In genomic region chr12:3431685-3432084, GRCh38 we compare ENCODE assay signal across 21 cellular contexts. TPM values are rescaled to one million over a fixed set of nuclear protein-coding genes. Genes with fewer than 3 reads are reported as not detected.
DNase-seq lines count a peak whose midpoint lies in the region; ATAC-seq and TF ChIP-seq lines count a peak whose summit lies in the region.
"Had no signal": no experiment of that assay in that cellular context is flagged by ENCODE, and none has a peak within 500 bp of the region (broad histone marks: within the 10 kb centered on the region; RNA-seq: fewer than 3 reads in every experiment).

No MANE protein-coding gene starts in this region.

- peaks cover 21% of the 10 kb centered on the region for H3K9me3 Mint-ChIP-seq in activated naive CD4-positive, alpha-beta T cell treated with anti-CD3 and anti-CD28 coated beads, Interleukin-2, amount 10 ng/mL, durations not matched to agents 7 days and 5 days
- H3K9me3 Mint-ChIP-seq in activated naive CD4-positive, alpha-beta T cell treated with anti-CD3 and anti-CD28 coated beads, Interleukin-2, amount 50 U/mL, for 72 hours: peaks cover 7 to 14% of the 10 kb centered on the region in 2 donors
- H3K9me3 Mint-ChIP-seq in GM23338: peaks cover 23% of the 10 kb centered on the region
- peaks cover 9% of the 10 kb centered on the region for H3K9me3 Mint-ChIP-seq in central memory CD8-positive, alpha-beta T cell

- H3K36me3 Mint-ChIP-seq in activated naive CD4-positive, alpha-beta T cell treated with anti-CD3 and anti-CD28 coated beads, Interleukin-2, amount 10 ng/mL, durations not matched to agents 7 days and 5 days: peaks cover 9% of the 10 kb centered on the region
- H3K36me3 Mint-ChIP-seq in activated naive CD4-positive, alpha-beta T cell treated with anti-CD3 and anti-CD28 coated beads, Interleukin-2, amount 50 U/mL, for 72 hours: peaks cover 9 to 26% of the 10 kb centered on the region in 2 donors
- peaks cover 21% of the 10 kb centered on the region for H3K36me3 Mint-ChIP-seq in GM23338 (ENCODE audit: low read depth)
- peaks cover 3% of the 10 kb centered on the region for H3K36me3 Mint-ChIP-seq in central memory CD8-positive, alpha-beta T cell (ENCODE audit: insufficient read depth)
- H3K36me3 Mint-ChIP-seq: stimulated activated naive B cell treated with anti-CD40 and anti-IgM and Interleukin-4, amounts not matched to agents 10 μg/mL and 1 μg/mL and 100 μg/mL, for 72 hours had no signal

- no peak for ATAC-seq in activated naive CD4-positive, alpha-beta T cell treated with anti-CD3 and anti-CD28 coated beads, Interleukin-2, amount 50 U/mL, for 72 hours
- no peak for ATAC-seq in GM23338
- no peak for ATAC-seq in central memory CD8-positive, alpha-beta T cell (replicated peaks; ENCODE audit: extremely low read depth, poor library complexity, severe bottlenecking)
- ATAC-seq: stimulated activated naive B cell treated with anti-CD40 and anti-IgM and Interleukin-4, amounts not matched to agents 10 μg/mL and 1 μg/mL and 100 μg/mL, for 72 hours had no signal

- no peak overlapping the region for H3K4me3 Mint-ChIP-seq in activated naive CD4-positive, alpha-beta T cell treated with anti-CD3 and anti-CD28 coated beads, Interleukin-2, amount 10 ng/mL, durations not matched to agents 7 days and 5 days
- no peak overlapping the region; the same call in 2 of the 3 replicates for H3K4me3 Mint-ChIP-seq in GM23338
- H3K4me3 Mint-ChIP-seq in central memory CD8-positive, alpha-beta T cell: peak overlapping the region; percentile 0
- H3K4me3 Mint-ChIP-seq: stimulated activated naive B cell treated with anti-CD40 and anti-IgM and Interleukin-4, amounts not matched to agents 10 μg/mL and 1 μg/mL and 100 μg/mL, for 72 hours had no signal

- no peaks in the 10 kb centered on the region; the same call in 1 of the 2 replicates for H3F3A ChIP-seq in GM23338 (replicated peaks; ENCODE audit: low read depth)

- peak overlapping the region; percentile 85; the same call in 1 of the 2 replicates for H2AFZ ChIP-seq in GM23338
- H2AFZ ChIP-seq in osteoblast (ENCODE audit: low read length): peak overlapping the region; percentile 50
- H2AFZ ChIP-seq: hepatocyte had no signal

- no peak overlapping the region for H3K4me3 ChIP-seq in GM23338
- no peak overlapping the region for H3K4me3 ChIP-seq in osteoblast (ENCODE audit: insufficient read depth, low read length)
- H3K4me3 ChIP-seq: hepatocyte, right atrium auricular region, upper lobe of left lung had no signal

- no peaks in the 10 kb centered on the region for H3K9me3 ChIP-seq in osteoblast (ENCODE audit: low read depth, low read length)
- H3K9me3 ChIP-seq: right atrium auricular region, upper lobe of left lung had no signal

- CTCF ChIA-PET in activated naive CD4-positive, alpha-beta T cell treated with anti-CD3 and anti-CD28 coated beads, Interleukin-2, amount 10 ng/mL, durations not matched to agents 7 days and 5 days (lab: Charles Lee): interaction anchor here (1.0 kb wide), 1 partner anchor 44 kb away, joined by 4 read pairs; no protein-coding TSS in a partner anchor

- H3K27ac ChIP-seq in GM23338 (ENCODE audit: low read depth): peak overlapping the region; percentile 91; the same call in 1 of the 2 replicates
- no peak overlapping the region for H3K27ac ChIP-seq in osteoblast (ENCODE audit: low read depth, low read length)
- H3K27ac ChIP-seq: hepatocyte, right atrium auricular region had no signal

- H3K27me3 ChIP-seq in GM23338 (ENCODE audit: insufficient read depth): no peaks in the 10 kb centered on the region
- H3K27me3 ChIP-seq in osteoblast (ENCODE audit: insufficient read depth, low read length): no peaks in the 10 kb centered on the region
- H3K27me3 ChIP-seq: right atrium auricular region, upper lobe of left lung had no signal

- TF ChIP-seq CTCF in GM23338 (conservative IDR thresholded peaks at IDR 0.05; ENCODE audit: low read depth in 2 of 2) (no peak), osteoblast (IDR thresholded peaks at IDR 0.05; ENCODE audit: extremely low read depth, low read depth, low read length) (no peak)

- peaks cover 21% of the 10 kb centered on the region for H3K4me1 ChIP-seq in GM23338 (ENCODE audit: insufficient read depth)
- H3K4me1 ChIP-seq in osteoblast (ENCODE audit: insufficient read depth, low read length): no peaks in the 10 kb centered on the region
- H3K4me1 ChIP-seq: right atrium auricular region, upper lobe of left lung had no signal

- H4K20me1 ChIP-seq in GM23338 (replicated peaks; ENCODE audit: insufficient read depth): no peaks in the 10 kb centered on the region
- H4K20me1 ChIP-seq in osteoblast (ENCODE audit: insufficient read depth, low read length): no peaks in the 10 kb centered on the region

- peaks cover 17% of the 10 kb centered on the region for H3K27me3 Mint-ChIP-seq in activated naive CD4-positive, alpha-beta T cell treated with anti-CD3 and anti-CD28 coated beads, Interleukin-2, amount 10 ng/mL, durations not matched to agents 7 days and 5 days
- H3K27me3 Mint-ChIP-seq in GM23338 (ENCODE audit: insufficient read depth, low read depth, poor library complexity): peaks cover 29% of the 10 kb centered on the region
- H3K27me3 Mint-ChIP-seq in central memory CD8-positive, alpha-beta T cell: peaks cover 18% of the 10 kb centered on the region

- H3K79me2 ChIP-seq in GM23338 (replicated peaks; ENCODE audit: insufficient read depth): no peaks in the 10 kb centered on the region
- no peaks in the 10 kb centered on the region for H3K79me2 ChIP-seq in osteoblast (ENCODE audit: insufficient read depth, low read length)
- H3K79me2 ChIP-seq: hepatocyte had no signal

- H3K9me2 ChIP-seq in GM23338 (ENCODE audit: insufficient read depth): no peaks in the 10 kb centered on the region

- peaks cover 20% of the 10 kb centered on the region for H3K4me1 Mint-ChIP-seq in activated naive CD4-positive, alpha-beta T cell treated with anti-CD3 and anti-CD28 coated beads, Interleukin-2, amount 10 ng/mL, durations not matched to agents 7 days and 5 days
- H3K4me1 Mint-ChIP-seq in GM23338: peaks cover 44% of the 10 kb centered on the region
- H3K4me1 Mint-ChIP-seq in central memory CD8-positive, alpha-beta T cell: peaks cover 17% of the 10 kb centered on the region

- H3K27ac Mint-ChIP-seq in activated naive CD4-positive, alpha-beta T cell treated with anti-CD3 and anti-CD28 coated beads, Interleukin-2, amount 10 ng/mL, durations not matched to agents 7 days and 5 days: peak overlapping the region; percentile 39
- H3K27ac Mint-ChIP-seq in activated naive CD4-positive, alpha-beta T cell treated with anti-CD3 and anti-CD28 coated beads, Interleukin-2, amount 50 U/mL, for 72 hours: peak overlapping the region in 1 of 2 donors; percentile 9
- H3K27ac Mint-ChIP-seq in GM23338: peak overlapping the region; percentile 58
- H3K27ac Mint-ChIP-seq in central memory CD8-positive, alpha-beta T cell (ENCODE audit: low read depth): no peak overlapping the region
- H3K27ac Mint-ChIP-seq: stimulated activated naive B cell treated with anti-CD40 and anti-IgM and Interleukin-4, amounts not matched to agents 10 μg/mL and 1 μg/mL and 100 μg/mL, for 72 hours had no signal

- no peaks in the 10 kb centered on the region for H3K36me3 ChIP-seq in GM23338 (ENCODE audit: insufficient read depth)
- H3K36me3 ChIP-seq in osteoblast (ENCODE audit: insufficient read depth, low read length): no peaks in the 10 kb centered on the region
- H3K36me3 ChIP-seq: right atrium auricular region, upper lobe of left lung had no signal

- no peak for DNase-seq in activated naive CD4-positive, alpha-beta T cell treated with anti-CD3 and anti-CD28 coated beads, Interleukin-2, amount 10 ng/mL, durations not matched to agents 7 days and 5 days
- DNase-seq in activated naive CD4-positive, alpha-beta T cell treated with anti-CD3 and anti-CD28 coated beads, Interleukin-2, amount 50 U/mL, for 72 hours (ENCODE audit: low spot score in 2 of 2): no peak
- DNase-seq in GM23338 (ENCODE audit: low spot score) (no peak), osteoblast (ENCODE audit: insufficient read length, low spot score, missing footprints) (no peak), NCI-H187 (lab: John Stamatoyannopoulos, UW) (no peak), RKO (ENCODE audit: low spot score) (no peak), LoVo (ENCODE audit: low spot score) (no peak)
- DNase-seq in central memory CD8-positive, alpha-beta T cell (ENCODE audit: low spot score in 2 of 2): no peak
- DNase-seq: activated CD4-positive, alpha-beta T cell treated with anti-CD3 and anti-CD28 coated beads for 4 hours; activated CD8-positive, alpha-beta memory T cell treated with anti-CD3 and anti-CD28 coated beads, Interleukin-2, amount 50 U/mL, for 48 hours; cortex of kidney; foreskin fibroblast; kidney; NCI-H510A; SIG-M5; stimulated activated CD4-positive, alpha-beta T cell treated with anti-CD3 and anti-CD28 coated beads, Interleukin-15, amount 100 ng/mL, for 24 hours; stimulated activated naive B cell treated with anti-CD40 and anti-IgM and Interleukin-4, amounts not matched to agents 10 μg/mL and 1 μg/mL and 100 μg/mL, for 72 hours; T-helper 9 cell; upper lobe of left lung had no signal

- H3K4me2 ChIP-seq in GM23338: peak overlapping the region; percentile 55; the same call in 1 of the 2 replicates
- peak overlapping the region; percentile 45 for H3K4me2 ChIP-seq in osteoblast (ENCODE audit: insufficient read depth, low read length)
- H3K4me2 ChIP-seq: hepatocyte had no signal

TF ChIP-seq in GM23338, 12 proteins besides CTCF, POLR2A, EP300 and RAD21:
- no peak for TF ChIP-seq NANOG (IDR thresholded peaks at IDR 0.05; ENCODE audit: borderline replicate concordance)
- no peak for TF ChIP-seq JUNB (IDR thresholded peaks at IDR 0.05; ENCODE audit: unreplicated experiment)
- TF ChIP-seq ETS1 (IDR thresholded peaks at IDR 0.05): no peak
- no peak for TF ChIP-seq POLR2AphosphoS5 (IDR thresholded peaks at IDR 0.05; ENCODE audit: low read depth)

RNA-seq across cellular contexts. Expression of gene PRMT8, which starts 59.3 kb away (rescaled TPM):
- not detected for total RNA-seq in activated naive CD4-positive, alpha-beta T cell treated with anti-CD3 and anti-CD28 coated beads, Interleukin-2, amount 50 U/mL, for 72 hours
- total RNA-seq in GM23338 (2014; rRNA removed; shearing (Covaris generic)): 0.21 and 0.74 TPM in 2 replicates
- polyA plus RNA-seq in GM23338 (2016; fragmentation: Nextera tagmentation; extraction: Ambion mirVana): 0.47 and 0.83 TPM in 2 replicates
- under 0.01 TPM in 1 of 2 replicates, not detected in the other for total RNA-seq in osteoblast
- total RNA-seq: hepatocyte, kidney had no signal
- polyA plus RNA-seq: hepatocyte had no signal
